Comparison of ENCODE assay signal across 17 cellular contexts in genomic region chr9:134930404-134930803, GRCh38. TPM values are rescaled to one million over a fixed set of nuclear protein-coding genes. Genes with fewer than 3 reads are reported as not detected.
DNase-seq lines count a peak whose midpoint lies in the region; ATAC-seq and TF ChIP-seq lines count a peak whose summit lies in the region.
"Had no signal": no experiment of that assay in that cellular context is flagged by ENCODE, and none has a peak within 500 bp of the region (broad histone marks: within the 10 kb centered on the region; RNA-seq: fewer than 3 reads in every experiment).

No MANE protein-coding gene starts in this region.

- H3K27ac ChIP-seq in OCI-LY3 (ENCODE audit: low read length) (peak overlapping the region; percentile 98), PC-3 (ENCODE audit: low read length) (no peak overlapping the region)
- H3K27ac ChIP-seq: upper lobe of right lung had no signal

- H4K20me1 ChIP-seq in OCI-LY3 (ENCODE audit: insufficient read depth, low read length), result no peaks in the 10 kb centered on the region
- H4K20me1 ChIP-seq in PC-3 (ENCODE audit: low read length), result no peaks in the 10 kb centered on the region

- ATAC-seq in HG02642 (IDR thresholded peaks at IDR 0.05; ENCODE audit: poor library complexity, unreplicated experiment), result peak; percentile 64
- no peak for ATAC-seq in PC-3
- no peak for ATAC-seq in omental fat pad (ENCODE audit: low FRiP score)

- TF ChIP-seq POLR2A in GM19193 (IDR thresholded peaks at IDR 0.05; ENCODE audit: extremely low read depth, insufficient read depth, insufficient read length), result peak; percentile 65

- H3K36me3 Mint-ChIP-seq in CD14-positive monocyte, result peaks cover 10 to 16% of the 10 kb centered on the region in 2 donors

- H3K4me1 ChIP-seq in OCI-LY3 (ENCODE audit: low read length) (peaks cover 80% of the 10 kb centered on the region), PC-3 (ENCODE audit: insufficient read depth, low read length) (no peaks in the 10 kb centered on the region)
- H3K4me1 ChIP-seq: upper lobe of right lung had no signal

- H3K4me2 ChIP-seq in OCI-LY3 (ENCODE audit: low read length) (peak overlapping the region; percentile 82), PC-3 (ENCODE audit: low read length) (no peak overlapping the region)

- DNase-seq in CD14-positive monocyte (ENCODE audit: low spot score) (peak; percentile 17), NCI-H2081 treated with DMSO at 0.1 percent for 48 hours (lab: John Stamatoyannopoulos, UW) (no peak), PC-3 (no peak), NK-92 (lab: John Stamatoyannopoulos, UW; ENCODE audit: unreplicated experiment) (no peak), omental fat pad (ENCODE audit: low spot score) (no peak)
- DNase-seq: kidney glomerular epithelial cell, NCI-H1048, NCI-H774, upper lobe of right lung had no signal

- BruUV-seq in PC-3 (replicated peaks; lab: Mats Ljungman, UMichigan), result no TSS peak

- POLR2A ChIA-PET in PC-3 (lab: Charles Lee; ENCODE audit: unreplicated experiment), result no interaction called here

- H3K27me3 Mint-ChIP-seq in CD14-positive monocyte (ENCODE audit: low read depth in 3 of 3), result peaks cover 0 to 2% (median 0%) of the 10 kb centered on the region in 3 donors

- peak overlapping the region in 6 of 7 donors; percentile 31 to 97 (median 95) for H3K27ac Mint-ChIP-seq in CD14-positive monocyte

- H3K9me2 ChIP-seq in PC-3 (replicated peaks; ENCODE audit: low read length), result no peaks in the 10 kb centered on the region

- intact Hi-C loops in CD14-positive monocyte (cut with micrococcal nuclease) (loop anchor here in 1 of 2 donors (10.0 kb wide), 1 partner anchor 876 kb away; no protein-coding TSS in a partner anchor), PC-3 (cut with micrococcal nuclease) (no loop called here)

- H2AFZ ChIP-seq in OCI-LY3 (ENCODE audit: low read depth, low read length), result no peak overlapping the region
- no peak overlapping the region for H2AFZ ChIP-seq in PC-3 (ENCODE audit: low read length)

- CTCF ChIA-PET in PC-3 (lab: Charles Lee), result no interaction called here

- peaks cover 96% of the 10 kb centered on the region for H3K4me1 Mint-ChIP-seq in CD14-positive monocyte

- TF ChIP-seq CTCF in CD14-positive monocyte (IDR thresholded peaks at IDR 0.05) (no peak), OCI-LY3 (IDR thresholded peaks at IDR 0.05; ENCODE audit: low read depth, low read length) (no peak), PC-3 (conservative IDR thresholded peaks at IDR 0.05; ENCODE audit: low read depth, low read length) (no peak), omental fat pad (IDR thresholded peaks at IDR 0.05) (no peak)

- H3K36me3 ChIP-seq in OCI-LY3 (replicated peaks; ENCODE audit: low read depth, low read length) (peaks cover 5% of the 10 kb centered on the region), PC-3 (ENCODE audit: low read depth, low read length) (no peaks in the 10 kb centered on the region)
- H3K36me3 ChIP-seq: upper lobe of right lung had no signal

- no peak overlapping the region for H3K4me3 Mint-ChIP-seq in CD14-positive monocyte
- H3K4me3 Mint-ChIP-seq: nephron had no signal

- H3K9ac ChIP-seq in OCI-LY3 (ENCODE audit: low read length) (peak overlapping the region; percentile 82), PC-3 (ENCODE audit: low read length) (no peak overlapping the region)

- no peaks in the 10 kb centered on the region for H3K27me3 ChIP-seq in OCI-LY3 (ENCODE audit: low read depth, low read length)
- H3K27me3 ChIP-seq in PC-3 (ENCODE audit: low read length), result peaks cover 53% of the 10 kb centered on the region

- H3F3A ChIP-seq in PC-3 (ENCODE audit: low read length, unreplicated experiment), result no peaks in the 10 kb centered on the region

- H3K79me2 ChIP-seq in OCI-LY3 (ENCODE audit: low read length) (peaks cover 37% of the 10 kb centered on the region), PC-3 (ENCODE audit: low read length) (no peaks in the 10 kb centered on the region)

- H3K9me3 Mint-ChIP-seq in CD14-positive monocyte, result peaks cover 0 to 9% (median 3%) of the 10 kb centered on the region in 7 donors

- no peaks in the 10 kb centered on the region for H3K9me3 ChIP-seq in OCI-LY3 (ENCODE audit: insufficient read depth, low read length)
- H3K9me3 ChIP-seq in PC-3 (ENCODE audit: low read length), result no peaks in the 10 kb centered on the region
- H3K9me3 ChIP-seq: upper lobe of right lung had no signal

- peak overlapping the region; percentile 60 for H3K4me3 ChIP-seq in OCI-LY3 (ENCODE audit: low read length)
- H3K4me3 ChIP-seq in PC-3 (ENCODE audit: low read length), result no peak overlapping the region
- H3K4me3 ChIP-seq: skin epidermis, upper lobe of right lung had no signal

RNA-seq across cellular contexts. Expression of gene FCN1, which starts 12.7 kb away (rescaled TPM):
- 1,000 to 10,000 TPM; 6,268 to 7,680 TPM for polyA plus RNA-seq in CD14-positive monocyte
- not detected in 2 replicates for total RNA-seq in PC-3 (2014; rRNA removed)
- 10 to 100 TPM in 2 of 4 donors, 1 to 10 TPM in 2; 1.3 to 27.0 (median 10.9) TPM for total RNA-seq in omental fat pad
- total RNA-seq: fibroblast of villous mesenchyme, HT1080 had no signal
- polyA plus RNA-seq: AG04450 had no signal

RNA-seq across cellular contexts. Expression of gene FCN2, which starts 49.8 kb away (rescaled TPM):
- not detected for polyA plus RNA-seq in CD14-positive monocyte
- total RNA-seq in PC-3 (2014; rRNA removed), result not detected in 2 replicates
- 1 to 10 TPM in 1 of 4 donors, under 1 TPM in 1, not detected in 2; 0.84 to 2.6 TPM for total RNA-seq in omental fat pad
- total RNA-seq: fibroblast of villous mesenchyme, HT1080, upper lobe of right lung had no signal
- polyA plus RNA-seq: AG04450 had no signal
